Comparison of ENCODE assay signal across 8 cellular contexts in genomic region chr16:88634141-88634993, GRCh38. TPM values are rescaled to one million over a fixed set of nuclear protein-coding genes. Genes with fewer than 3 reads are reported as not detected.
DNase-seq lines count a peak whose midpoint lies in the region; ATAC-seq and TF ChIP-seq lines count a peak whose summit lies in the region.

No MANE protein-coding gene starts in this region.

- no peak for DNase-seq in Calu3
- peak; percentile 94 for DNase-seq in NB4 (ENCODE audit: low read depth)
- DNase-seq in activated naive CD4-positive, alpha-beta T cell treated with anti-CD3 and anti-CD28 coated beads, Interleukin-2, amount 10 ng/mL, durations not matched to agents 7 days and 5 days, result peak; percentile 76
- DNase-seq in right cardiac atrium, result peak; percentile 59 to 84 (median 79)
- peak; percentile 70 for DNase-seq in stimulated activated CD4-positive, alpha-beta T cell treated with anti-CD3 and anti-CD28 coated beads, Interleukin-15, amount 100 ng/mL, for 24 hours
- no peak for DNase-seq in cerebellar cortex (ENCODE audit: low spot score)

- no peaks in the 10 kb centered on the region for H3K9me3 ChIP-seq in right cardiac atrium (ENCODE audit: control insufficient read depth, low read length)

- H3K27ac ChIP-seq in right cardiac atrium (ENCODE audit: low read length), result no peak overlapping the region

- H3K4me3 Mint-ChIP-seq in Calu3 (ENCODE audit: low read depth, unreplicated experiment), result peak overlapping the region; percentile 61
- H3K4me3 Mint-ChIP-seq in activated naive CD4-positive, alpha-beta T cell treated with anti-CD3 and anti-CD28 coated beads, Interleukin-2, amount 10 ng/mL, durations not matched to agents 7 days and 5 days, result peak overlapping the region; percentile 69

- no peak for TF ChIP-seq POLR2A in NB4 (IDR thresholded peaks at IDR 0.05; ENCODE audit: extremely low read depth, insufficient read length)

- CTCF ChIA-PET in Calu3 (lab: Charles Lee), result interaction anchor here (0.9 kb wide), 1 partner anchor 18 kb away, joined by 3 read pairs; no protein-coding TSS in a partner anchor
- CTCF ChIA-PET in activated naive CD4-positive, alpha-beta T cell treated with anti-CD3 and anti-CD28 coated beads, Interleukin-2, amount 10 ng/mL, durations not matched to agents 7 days and 5 days (lab: Charles Lee), result no interaction called here

- H3K4me1 Mint-ChIP-seq in Calu3 (ENCODE audit: low read depth, unreplicated experiment), result peaks cover 12% of the 10 kb centered on the region
- peaks cover 49% of the 10 kb centered on the region for H3K4me1 Mint-ChIP-seq in activated naive CD4-positive, alpha-beta T cell treated with anti-CD3 and anti-CD28 coated beads, Interleukin-2, amount 10 ng/mL, durations not matched to agents 7 days and 5 days

- peaks cover 3% of the 10 kb centered on the region for H3K4me1 ChIP-seq in right cardiac atrium (ENCODE audit: control insufficient read depth, insufficient read depth, low read length)

- H3K27me3 Mint-ChIP-seq in Calu3 (ENCODE audit: unreplicated experiment), result peaks cover 24% of the 10 kb centered on the region
- peaks cover 51% of the 10 kb centered on the region for H3K27me3 Mint-ChIP-seq in activated naive CD4-positive, alpha-beta T cell treated with anti-CD3 and anti-CD28 coated beads, Interleukin-2, amount 10 ng/mL, durations not matched to agents 7 days and 5 days

- WGBS in right cardiac atrium, result 12% methylated on average over 82 of the region's 82 CpGs

- H3K27me3 ChIP-seq in right cardiac atrium (ENCODE audit: control insufficient read depth, insufficient read depth), result no peaks in the 10 kb centered on the region

- ATAC-seq in GM21529 (IDR thresholded peaks at IDR 0.05; ENCODE audit: unreplicated experiment) (peak; percentile 53), right cardiac atrium (peak; percentile 56 to 65), GM19328 (IDR thresholded peaks at IDR 0.05; ENCODE audit: unreplicated experiment) (no peak)

- no peaks in the 10 kb centered on the region for H3K9me3 Mint-ChIP-seq in Calu3 (ENCODE audit: low read depth, unreplicated experiment)
- peaks cover 1% of the 10 kb centered on the region for H3K9me3 Mint-ChIP-seq in activated naive CD4-positive, alpha-beta T cell treated with anti-CD3 and anti-CD28 coated beads, Interleukin-2, amount 10 ng/mL, durations not matched to agents 7 days and 5 days

- no peak for TF ChIP-seq CTCF in Calu3 (IDR thresholded peaks at IDR 0.05; ENCODE audit: unreplicated experiment)
- no peak for TF ChIP-seq CTCF in NB4 (IDR thresholded peaks at IDR 0.05; ENCODE audit: low read depth, low read length)

- H3K4me3 ChIP-seq in NB4 (ENCODE audit: low read depth, low read length), result peak overlapping the region; percentile 58
- peak overlapping the region; percentile 34 for H3K4me3 ChIP-seq in right cardiac atrium (ENCODE audit: low read length)

- intact Hi-C loops in Calu3 (cut with micrococcal nuclease; ENCODE audit: unreplicated experiment), result no loop called here
- intact Hi-C loops in right cardiac atrium (cut with DNase I), result no loop called here

- H3K27ac Mint-ChIP-seq in Calu3 (ENCODE audit: unreplicated experiment), result no peak overlapping the region
- H3K27ac Mint-ChIP-seq in activated naive CD4-positive, alpha-beta T cell treated with anti-CD3 and anti-CD28 coated beads, Interleukin-2, amount 10 ng/mL, durations not matched to agents 7 days and 5 days, result no peak overlapping the region

- no TSS peak for BruUV-seq in Calu3 (replicated peaks; lab: Mats Ljungman, UMichigan)

- peaks cover 64% of the 10 kb centered on the region for H3K36me3 Mint-ChIP-seq in Calu3 (ENCODE audit: insufficient read depth, unreplicated experiment)
- H3K36me3 Mint-ChIP-seq in activated naive CD4-positive, alpha-beta T cell treated with anti-CD3 and anti-CD28 coated beads, Interleukin-2, amount 10 ng/mL, durations not matched to agents 7 days and 5 days, result peaks cover 14% of the 10 kb centered on the region

RNA-seq across cellular contexts. Expression of gene IL17C, which starts 4.0 kb away (rescaled TPM):
- total RNA-seq in Calu3 (2022) (not detected in 2 replicates), right cardiac atrium (not detected)
- polyA plus RNA-seq in right cardiac atrium, result not detected

RNA-seq across cellular contexts. Expression of gene CYBA, which starts 16.5 kb away (rescaled TPM):
- 867 and 881 TPM in 2 replicates for total RNA-seq in Calu3 (2022)
- 100 to 1,000 TPM in 1 of 4 donors, 10 to 100 TPM in 3; 53.9 to 101 (median 70.7) TPM for total RNA-seq in right cardiac atrium
- 84.2 TPM for polyA plus RNA-seq in right cardiac atrium

RNA-seq across cellular contexts. Expression of gene MVD, which starts 28.5 kb away (rescaled TPM):
- 139 and 152 TPM in 2 replicates for total RNA-seq in Calu3 (2022)
- total RNA-seq in right cardiac atrium, result 10 to 100 TPM; 29.8 to 32.0 (median 31.2) TPM
- polyA plus RNA-seq in right cardiac atrium, result 35.9 TPM

RNA-seq across cellular contexts. Expression of gene SNAI3, which starts 51.9 kb away (rescaled TPM):
- total RNA-seq in Calu3 (2022) (0.34 and 0.54 TPM in 2 replicates), right cardiac atrium (1 to 10 TPM in 3 of 4 donors, under 1 TPM in 1; 0.39 to 2.8 (median 1.6) TPM)
- 2.7 TPM for polyA plus RNA-seq in right cardiac atrium

Comparison
In these comparisons a context has a peak if more than half of its experiments do, and no peak if none do; other contexts are left out.
1. DNase-seq: peak in NB4 (single experiment), activated naive CD4-positive, alpha-beta T cell treated with anti-CD3 and anti-CD28 coated beads, Interleukin-2, amount 10 ng/mL, durations not matched to agents 7 days and 5 days (single experiment), right cardiac atrium (3 of 3) and stimulated activated CD4-positive, alpha-beta T cell treated with anti-CD3 and anti-CD28 coated beads, Interleukin-15, amount 100 ng/mL, for 24 hours (single experiment); none in Calu3 (single experiment) and cerebellar cortex (single experiment).